ENCODE assay signal across 8 cellular contexts in the genomic region with DNA sequence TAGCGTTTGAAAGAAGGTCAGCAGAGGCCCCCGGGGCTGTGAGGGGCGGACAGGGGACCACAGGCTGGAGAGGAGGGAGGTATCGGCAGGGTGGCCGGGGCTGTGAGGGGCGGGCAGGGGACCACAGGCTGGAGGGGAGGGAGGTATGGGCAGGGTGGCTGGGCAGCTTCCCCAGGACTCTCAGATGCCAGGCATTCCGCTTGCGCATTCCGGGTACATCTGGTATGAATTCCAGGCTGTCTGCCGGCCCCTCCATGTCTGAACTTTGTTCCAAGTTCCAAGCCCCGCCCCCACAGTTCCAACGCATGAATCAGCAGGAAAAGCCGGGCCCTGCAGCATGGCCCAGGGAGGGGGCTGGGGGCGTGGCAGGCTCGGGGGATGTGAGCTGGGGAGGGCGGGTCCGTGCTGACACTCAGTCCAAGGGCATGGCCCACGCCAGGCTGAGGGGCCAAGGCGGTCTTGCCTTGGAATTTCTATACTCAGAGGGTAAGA. TPM values are rescaled to one million over a fixed set of nuclear protein-coding genes. Genes with fewer than 3 reads are reported as not detected.
DNase-seq lines count a peak whose midpoint lies in the region; ATAC-seq and TF ChIP-seq lines count a peak whose summit lies in the region.

No MANE protein-coding gene starts in this region.

- TF ChIP-seq CTCF in Peyer's patch (IDR thresholded peaks at IDR 0.05) (no peak), gastrocnemius medialis (IDR thresholded peaks at IDR 0.05 in 4 of 5, conservative IDR thresholded peaks at IDR 0.05 in 1 of 5) (no peak)

- H3K27ac ChIP-seq in Peyer's patch (peak overlapping the region; percentile 95 to 99 (median 97)), gastrocnemius medialis (peak overlapping the region; percentile 99 to 100 (median 100))

- ATAC-seq in gastrocnemius medialis (peak; percentile 11 to 21), GM21367 (IDR thresholded peaks at IDR 0.05; ENCODE audit: unreplicated experiment) (no peak), HG03521 (IDR thresholded peaks at IDR 0.05; ENCODE audit: unreplicated experiment) (no peak)

- DNase-seq in stimulated activated CD4-positive, alpha-beta T cell treated with anti-CD3 and anti-CD28 coated beads, Interleukin-4, amount 100 ng/mL, for 1 hour = peak; percentile 32
- DNase-seq in stimulated activated CD4-positive, alpha-beta T cell treated with anti-CD3 and anti-CD28 coated beads, Interleukin-4, amount 100 ng/mL, for 24 hours = no peak
- DNase-seq in Peyer's patch (peak; percentile 71 to 99 (median 97)), cerebellar cortex (ENCODE audit: low spot score) (peak; percentile 89), islet precursor cell (peak; percentile 100), gastrocnemius medialis (peak; percentile 98)

- peaks cover 0 to 41% (median 15%) of the 10 kb centered on the region in 4 donors for H3K4me1 ChIP-seq in Peyer's patch
- H3K4me1 ChIP-seq in gastrocnemius medialis = peaks cover 42 to 61% of the 10 kb centered on the region in 2 donors

- H3K4me3 ChIP-seq in Peyer's patch = peak overlapping the region; percentile 70 to 93 (median 83)
- peak overlapping the region; percentile 91 to 95 (median 94) for H3K4me3 ChIP-seq in gastrocnemius medialis

- H3K36me3 ChIP-seq in Peyer's patch (peaks cover 0 to 24% (median 0%) of the 10 kb centered on the region in 3 donors), gastrocnemius medialis (peaks cover 0 to 29% of the 10 kb centered on the region in 2 donors)

- H3K9me3 ChIP-seq in Peyer's patch (no peaks in the 10 kb centered on the region), gastrocnemius medialis (no peaks in the 10 kb centered on the region)

- intact Hi-C loops in gastrocnemius medialis (cut with DNase I; ENCODE audit: low total_unique reads) = loop anchor here (1.0 kb wide), 1 partner anchor 45 kb away; no protein-coding TSS in a partner anchor

- in situ Hi-C loops in gastrocnemius medialis (cut with MboI; ENCODE audit: low sequenced_read_pairs in 4 of 4) = no loop called here

- H3K27me3 ChIP-seq in Peyer's patch (no peaks in the 10 kb centered on the region), gastrocnemius medialis (no peaks in the 10 kb centered on the region)

- TF ChIP-seq POLR2A in Peyer's patch (IDR thresholded peaks at IDR 0.05) = peak; percentile 33 to 57
- TF ChIP-seq POLR2A in gastrocnemius medialis (IDR thresholded peaks at IDR 0.05) = peak in 1 of 2 donors; percentile 86

RNA-seq across cellular contexts. Expression of gene TLCD2, which starts 4.4 kb away (rescaled TPM):
- total RNA-seq in Peyer's patch (10 to 100 TPM in 3 of 4 donors, 1 to 10 TPM in 1; 8.3 to 37.8 (median 19.5) TPM), gastrocnemius medialis (under 1 TPM; 0.66 to 0.95 (median 0.85) TPM)

RNA-seq across cellular contexts. Expression of gene WDR81, which starts 10.0 kb away (rescaled TPM):
- 10 to 100 TPM; 37.1 to 83.3 (median 59.2) TPM for total RNA-seq in Peyer's patch
- 10 to 100 TPM; 22.3 to 61.1 (median 42.7) TPM for total RNA-seq in gastrocnemius medialis

RNA-seq across cellular contexts. Expression of gene SERPINF2, which starts 28.1 kb away (rescaled TPM):
- total RNA-seq in Peyer's patch (1 to 10 TPM; 4.0 to 9.6 (median 5.6) TPM), gastrocnemius medialis (1 to 10 TPM in 3 of 4 donors, under 1 TPM in 1; 0.85 to 6.4 (median 4.3) TPM)

RNA-seq across cellular contexts. Expression of gene PRPF8, which starts 29.9 kb away (rescaled TPM):
- total RNA-seq in Peyer's patch = 100 to 1,000 TPM; 138 to 390 (median 226) TPM
- 100 to 1,000 TPM; 127 to 261 (median 195) TPM for total RNA-seq in gastrocnemius medialis

RNA-seq across cellular contexts. Expression of gene SERPINF1, which starts 47.3 kb away (rescaled TPM):
- 100 to 1,000 TPM in 1 of 4 donors, 10 to 100 TPM in 3; 28.7 to 306 (median 81.6) TPM for total RNA-seq in Peyer's patch
- total RNA-seq in gastrocnemius medialis = 100 to 1,000 TPM; 554 to 698 (median 631) TPM

Comparison
In these comparisons a context has a peak if more than half of its experiments do, and no peak if none do; other contexts are left out.
1. ATAC-seq: peak in gastrocnemius medialis (2 of 2); none in GM21367 (single experiment) and HG03521 (single experiment).
2. RNA of gene TLCD2, which starts 4.4 kb away (total RNA-seq): 8.3 to 37.8 TPM in Peyer's patch; 0.66 to 0.95 TPM in gastrocnemius medialis; every median in the first group is over 4 times any median in the second.